19 cellular contexts compared by ENCODE assay signal in genomic region chr10:102392306-102392705, GRCh38. TPM values are rescaled to one million over a fixed set of nuclear protein-coding genes. Genes with fewer than 3 reads are reported as not detected.
A peak's percentile ranks its signal among the peaks of the same experiment; 100 is the strongest.
DNase-seq lines count a peak whose midpoint lies in the region; ATAC-seq and TF ChIP-seq lines count a peak whose summit lies in the region.
"Had no signal": no experiment of that assay in that cellular context is flagged by ENCODE, and none has a peak within 500 bp of the region (broad histone marks: within the 10 kb centered on the region; RNA-seq: fewer than 3 reads in every experiment).

No MANE protein-coding gene starts in this region.

- H3K36me3 ChIP-seq in GM23338 (ENCODE audit: insufficient read depth) = no peaks in the 10 kb centered on the region
- H3K36me3 ChIP-seq in iPS-20b (ENCODE audit: insufficient read depth, low read depth, low read length) = no peaks in the 10 kb centered on the region
- H3K36me3 ChIP-seq in spleen = peaks cover 0 to 11% (median 9%) of the 10 kb centered on the region in 6 donors

- no peaks in the 10 kb centered on the region for H3K9me3 Mint-ChIP-seq in activated naive CD4-positive, alpha-beta T cell treated with anti-CD3 and anti-CD28 coated beads, Interleukin-2, amount 50 U/mL, for 24 hours
- no peaks in the 10 kb centered on the region for H3K9me3 Mint-ChIP-seq in activated naive CD4-positive, alpha-beta T cell treated with anti-CD3 and anti-CD28 coated beads, Interleukin-2, amount 50 U/mL, for 72 hours
- no peaks in the 10 kb centered on the region for H3K9me3 Mint-ChIP-seq in GM23338

- 0 out of 2 replicates have a peak, but pooled peaks cover 5% of the 10 kb centered on the region for H3F3A ChIP-seq in GM23338 (replicated peaks; ENCODE audit: low read depth)

- H3K27me3 Mint-ChIP-seq in activated naive CD4-positive, alpha-beta T cell treated with anti-CD3 and anti-CD28 coated beads, Interleukin-2, amount 50 U/mL, for 24 hours = no peaks in the 10 kb centered on the region
- H3K27me3 Mint-ChIP-seq in GM23338 (ENCODE audit: insufficient read depth, low read depth, poor library complexity) = peaks cover 40% of the 10 kb centered on the region

- WGBS in spleen, 5 donors = 88 to 97% (median 94%) methylated on average over 5 of the region's 5 CpGs

- no peak for TF ChIP-seq POLR2A in spleen (IDR thresholded peaks at IDR 0.05)

- H3K4me3 ChIP-seq in GM23338 (no peak overlapping the region), iPS-20b (ENCODE audit: low read length) (peak overlapping the region; percentile 22; the same call in 1 of the 2 replicates), spleen (no peak overlapping the region)

- H3K36me3 Mint-ChIP-seq in activated naive CD4-positive, alpha-beta T cell treated with anti-CD3 and anti-CD28 coated beads, Interleukin-2, amount 50 U/mL, for 24 hours = peaks cover 11% of the 10 kb centered on the region
- H3K36me3 Mint-ChIP-seq in activated naive CD4-positive, alpha-beta T cell treated with anti-CD3 and anti-CD28 coated beads, Interleukin-2, amount 50 U/mL, for 72 hours = peaks cover 20 to 23% of the 10 kb centered on the region in 2 donors
- no peaks in the 10 kb centered on the region for H3K36me3 Mint-ChIP-seq in GM23338 (ENCODE audit: low read depth)

- H3K27me3 ChIP-seq in GM23338 (ENCODE audit: insufficient read depth) = peaks cover 38% of the 10 kb centered on the region
- peaks cover 40% of the 10 kb centered on the region for H3K27me3 ChIP-seq in iPS-20b (ENCODE audit: insufficient read depth, low read length)
- H3K27me3 ChIP-seq in spleen (replicated peaks in 1 of 7) = no peaks in the 10 kb centered on the region

- no peaks in the 10 kb centered on the region for H3K9me2 ChIP-seq in GM23338 (ENCODE audit: insufficient read depth)

- H3K9me3 ChIP-seq in iPS-20b (ENCODE audit: insufficient read depth, low read depth, low read length) (no peaks in the 10 kb centered on the region), spleen (no peaks in the 10 kb centered on the region)

- H3K9ac ChIP-seq in iPS-20b (ENCODE audit: low read depth, low read length) = no peak overlapping the region
- H3K9ac ChIP-seq: KMS-11 had no signal

- intact Hi-C loops in spleen (cut with DNase I; ENCODE audit: low total_unique reads) = loop anchor here (10.0 kb wide), 2 partner anchors 82 to 192 kb away; no protein-coding TSS in a partner anchor
- intact Hi-C loops in cardiac septum (cut with DNase I) = loop anchor here (5.0 kb wide), 1 partner anchor 190 kb away; no protein-coding TSS in a partner anchor

- H3K27ac Mint-ChIP-seq in activated naive CD4-positive, alpha-beta T cell treated with anti-CD3 and anti-CD28 coated beads, Interleukin-2, amount 50 U/mL, for 24 hours = peak overlapping the region; percentile 62
- no peak overlapping the region for H3K27ac Mint-ChIP-seq in activated naive CD4-positive, alpha-beta T cell treated with anti-CD3 and anti-CD28 coated beads, Interleukin-2, amount 50 U/mL, for 72 hours
- H3K27ac Mint-ChIP-seq in GM23338 = no peak overlapping the region

- no peaks in the 10 kb centered on the region for H3K79me2 ChIP-seq in GM23338 (replicated peaks; ENCODE audit: insufficient read depth)

- DNase-seq in activated naive CD4-positive, alpha-beta T cell treated with anti-CD3 and anti-CD28 coated beads, Interleukin-2, amount 50 U/mL, for 72 hours (ENCODE audit: low spot score in 2 of 2) = no peak
- DNase-seq in GM23338 (ENCODE audit: low spot score) (no peak), spleen (peak; percentile 10), Ammon's horn (ENCODE audit: low spot score) (no peak), cardiac septum (ENCODE audit: low spot score) (no peak)
- DNase-seq in effector CD4-positive, alpha-beta T cell = no peak
- DNase-seq: DMS79 treated with DMSO at 0.1 percent for 48 hours, NCI-H1092, NCI-H146, NCI-H2081, NCI-H748 treated with DMSO at 0.1 percent for 48 hours, OCI-M1, RPMI8226, SIG-M5 had no signal

- peak overlapping the region; percentile 92 for H3K4me3 Mint-ChIP-seq in activated naive CD4-positive, alpha-beta T cell treated with anti-CD3 and anti-CD28 coated beads, Interleukin-2, amount 50 U/mL, for 24 hours
- H3K4me3 Mint-ChIP-seq in GM23338 = no peak overlapping the region

- H3K4me1 ChIP-seq in GM23338 (ENCODE audit: insufficient read depth) (peaks cover 11% of the 10 kb centered on the region), iPS-20b (ENCODE audit: insufficient read depth, low read length) (peaks cover 10% of the 10 kb centered on the region), spleen (peaks cover 17 to 45% (median 26%) of the 10 kb centered on the region in 6 donors)

- no peak for TF ChIP-seq CTCF in GM23338 (conservative IDR thresholded peaks at IDR 0.05; ENCODE audit: low read depth in 2 of 2)
- no peak for TF ChIP-seq CTCF in spleen (IDR thresholded peaks at IDR 0.05 in 8 of 11, conservative IDR thresholded peaks at IDR 0.05 in 3 of 11)

- no peaks in the 10 kb centered on the region; the same call in 1 of the 2 replicates for H4K20me1 ChIP-seq in GM23338 (replicated peaks; ENCODE audit: insufficient read depth)

- H2AFZ ChIP-seq in GM23338 = no peak overlapping the region

- H3K27ac ChIP-seq in GM23338 (ENCODE audit: low read depth) (no peak overlapping the region), iPS-20b (ENCODE audit: low read length) (no peak overlapping the region), spleen (no peak overlapping the region)
- H3K27ac ChIP-seq: KMS-11 had no signal

- peaks cover 26% of the 10 kb centered on the region for H3K4me1 Mint-ChIP-seq in activated naive CD4-positive, alpha-beta T cell treated with anti-CD3 and anti-CD28 coated beads, Interleukin-2, amount 50 U/mL, for 24 hours
- H3K4me1 Mint-ChIP-seq in GM23338 = peaks cover 14% of the 10 kb centered on the region

- ATAC-seq in activated naive CD4-positive, alpha-beta T cell treated with anti-CD3 and anti-CD28 coated beads, Interleukin-2, amount 50 U/mL, for 72 hours = no peak
- ATAC-seq in GM23338 = no peak

- H3K4me2 ChIP-seq in GM23338 = peak overlapping the region; percentile 34

RNA-seq across cellular contexts. Expression of gene NFKB2, which starts 3.2 kb away (rescaled TPM):
- total RNA-seq in activated naive CD4-positive, alpha-beta T cell treated with anti-CD3 and anti-CD28 coated beads, Interleukin-2, amount 50 U/mL, for 72 hours = 100 to 1,000 TPM; 213 to 251 TPM
- total RNA-seq in GM23338 (2014; rRNA removed; shearing (Covaris generic)) = 19.0 and 29.4 TPM in 2 replicates
- polyA plus RNA-seq in GM23338 (2016; fragmentation: Nextera tagmentation; extraction: Ambion mirVana) (6.8 and 8.1 TPM in 2 replicates), spleen (10 to 100 TPM; 34.7 to 55.2 (median 51.9) TPM)
- total RNA-seq in spleen (100 to 1,000 TPM in 3 of 7 donors, 10 to 100 TPM in 4; 51.6 to 161 (median 75.2) TPM), cardiac septum (20.5 TPM)

RNA-seq across cellular contexts. Expression of gene PSD, which starts 26.3 kb away (rescaled TPM):
- total RNA-seq in activated naive CD4-positive, alpha-beta T cell treated with anti-CD3 and anti-CD28 coated beads, Interleukin-2, amount 50 U/mL, for 72 hours = 10 to 100 TPM in 1 of 2 donors, 1 to 10 TPM in 1; 8.7 to 13.3 TPM
- 4.0 and 6.8 TPM in 2 replicates for total RNA-seq in GM23338 (2014; rRNA removed; shearing (Covaris generic))
- 1.9 and 2.7 TPM in 2 replicates for polyA plus RNA-seq in GM23338 (2016; fragmentation: Nextera tagmentation; extraction: Ambion mirVana)
- 1 to 10 TPM in 6 of 7 donors, under 1 TPM in 1; 0.59 to 2.5 (median 1.3) TPM for total RNA-seq in spleen
- polyA plus RNA-seq in spleen = 1 to 10 TPM in 2 of 3 donors, under 1 TPM in 1; 0.65 to 1.1 (median 1.0) TPM
- 1.7 TPM for total RNA-seq in cardiac septum
- total RNA-seq: M059J had no signal

RNA-seq across cellular contexts. Expression of gene FBXL15, which starts 28.3 kb away (rescaled TPM):
- 10 to 100 TPM; 12.9 to 27.4 TPM for total RNA-seq in activated naive CD4-positive, alpha-beta T cell treated with anti-CD3 and anti-CD28 coated beads, Interleukin-2, amount 50 U/mL, for 72 hours
- 29.7 and 36.1 TPM in 2 replicates for total RNA-seq in GM23338 (2014; rRNA removed; shearing (Covaris generic))
- polyA plus RNA-seq in GM23338 (2016; fragmentation: Nextera tagmentation; extraction: Ambion mirVana) (18.4 and 18.5 TPM in 2 replicates), spleen (10 to 100 TPM; 17.6 to 28.7 (median 23.6) TPM)
- total RNA-seq in spleen (10 to 100 TPM; 16.7 to 27.9 (median 22.8) TPM), cardiac septum (12.1 TPM)

RNA-seq across cellular contexts. Expression of gene CUEDC2, which starts 40.1 kb away (rescaled TPM):
- 10 to 100 TPM; 38.7 to 73.9 TPM for total RNA-seq in activated naive CD4-positive, alpha-beta T cell treated with anti-CD3 and anti-CD28 coated beads, Interleukin-2, amount 50 U/mL, for 72 hours
- total RNA-seq in GM23338 (2014; rRNA removed; shearing (Covaris generic)) = 37.0 and 39.2 TPM in 2 replicates
- polyA plus RNA-seq in GM23338 (2016; fragmentation: Nextera tagmentation; extraction: Ambion mirVana) (37.3 and 47.3 TPM in 2 replicates), spleen (10 to 100 TPM; 48.5 to 59.1 (median 58.7) TPM)
- total RNA-seq in spleen (10 to 100 TPM; 35.3 to 48.4 (median 43.0) TPM), cardiac septum (62.4 TPM)

RNA-seq across cellular contexts. Expression of gene C10orf95, which starts 59.0 kb away (rescaled TPM):
- total RNA-seq in activated naive CD4-positive, alpha-beta T cell treated with anti-CD3 and anti-CD28 coated beads, Interleukin-2, amount 50 U/mL, for 72 hours = under 1 TPM in 1 of 2 donors, not detected in 1; 0.30 TPM
- total RNA-seq in GM23338 (2014; rRNA removed; shearing (Covaris generic)) = 0.69 TPM in 1 of 2 replicates, not detected in the other
- polyA plus RNA-seq in GM23338 (2016; fragmentation: Nextera tagmentation; extraction: Ambion mirVana) (1.1 and 1.5 TPM in 2 replicates), spleen (under 1 TPM; 0.06 to 0.33 (median 0.18) TPM)
- total RNA-seq in spleen (under 1 TPM in 4 of 7 donors, not detected in 3; 0.33 to 0.77 (median 0.47) TPM), cardiac septum (not detected)
- total RNA-seq: G401, M059J had no signal
